ENCODE assay signal across 1 cellular context in the genomic region with DNA sequence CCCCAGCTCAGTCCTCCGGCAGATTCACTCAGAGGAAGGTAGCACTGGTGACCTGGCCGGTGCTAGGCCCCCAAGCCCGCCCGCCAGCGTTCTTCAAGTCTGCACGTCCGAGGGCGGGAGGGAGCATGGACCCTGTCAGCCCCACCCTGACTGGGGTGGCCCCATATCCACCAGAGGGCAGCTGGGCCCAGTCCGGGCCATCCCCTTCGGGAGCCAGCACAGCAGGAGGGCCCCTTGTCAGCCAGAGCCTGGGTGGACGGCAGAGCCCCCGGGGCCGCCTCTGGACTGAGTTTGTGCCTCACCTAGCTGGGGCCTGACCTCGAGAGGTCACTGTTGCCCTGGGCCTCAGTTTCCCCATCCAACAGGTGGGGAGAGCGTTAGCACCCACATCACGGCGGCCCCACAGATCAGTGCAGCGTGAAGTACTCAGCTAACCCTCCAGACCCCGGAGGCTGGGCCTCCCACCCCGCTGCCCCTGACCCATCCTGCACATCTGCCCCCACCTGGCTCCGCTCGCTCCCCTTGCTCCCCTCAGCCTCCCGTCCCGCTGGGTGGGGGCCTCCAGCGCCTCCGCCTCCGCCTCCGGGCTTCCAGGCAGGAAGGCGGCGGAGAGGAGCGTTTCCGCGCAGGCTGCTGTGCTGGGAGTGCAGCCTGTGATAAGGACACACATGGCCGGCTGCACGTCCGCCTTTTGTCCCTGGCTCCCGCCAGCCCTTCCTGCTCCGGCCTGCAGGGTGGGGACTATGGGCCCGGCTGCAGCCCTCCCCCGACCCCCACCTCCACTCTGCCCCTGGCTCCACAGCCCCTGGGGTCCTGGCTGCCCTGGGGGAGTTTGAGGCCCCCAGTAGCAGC.
TF ChIP-seq lines count a peak whose summit lies in the region.

No MANE protein-coding gene starts in this region.

TF ChIP-seq in K562, 482 proteins besides CTCF, POLR2A, EP300 and RAD21 (continued from another document and continues in another):
- TF ChIP-seq, protein P1, sequence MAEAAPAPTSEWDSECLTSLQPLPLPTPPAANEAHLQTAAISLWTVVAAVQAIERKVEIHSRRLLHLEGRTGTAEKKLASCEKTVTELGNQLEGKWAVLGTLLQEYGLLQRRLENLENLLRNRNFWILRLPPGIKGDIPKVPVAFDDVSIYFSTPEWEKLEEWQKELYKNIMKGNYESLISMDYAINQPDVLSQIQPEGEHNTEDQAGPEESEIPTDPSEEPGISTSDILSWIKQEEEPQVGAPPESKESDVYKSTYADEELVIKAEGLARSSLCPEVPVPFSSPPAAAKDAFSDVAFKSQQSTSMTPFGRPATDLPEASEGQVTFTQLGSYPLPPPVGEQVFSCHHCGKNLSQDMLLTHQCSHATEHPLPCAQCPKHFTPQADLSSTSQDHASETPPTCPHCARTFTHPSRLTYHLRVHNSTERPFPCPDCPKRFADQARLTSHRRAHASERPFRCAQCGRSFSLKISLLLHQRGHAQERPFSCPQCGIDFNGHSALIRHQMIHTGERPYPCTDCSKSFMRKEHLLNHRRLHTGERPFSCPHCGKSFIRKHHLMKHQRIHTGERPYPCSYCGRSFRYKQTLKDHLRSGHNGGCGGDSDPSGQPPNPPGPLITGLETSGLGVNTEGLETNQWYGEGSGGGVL (CRISPR knock-in tag; IDR thresholded peaks at IDR 0.05): no peak
- no peak for TF ChIP-seq E4F1 (CRISPR knock-in tag; IDR thresholded peaks at IDR 0.05; ENCODE audit: borderline replicate concordance)
- no peak for TF ChIP-seq EHMT2 (IDR thresholded peaks at IDR 0.05)
- TF ChIP-seq, protein P2, sequence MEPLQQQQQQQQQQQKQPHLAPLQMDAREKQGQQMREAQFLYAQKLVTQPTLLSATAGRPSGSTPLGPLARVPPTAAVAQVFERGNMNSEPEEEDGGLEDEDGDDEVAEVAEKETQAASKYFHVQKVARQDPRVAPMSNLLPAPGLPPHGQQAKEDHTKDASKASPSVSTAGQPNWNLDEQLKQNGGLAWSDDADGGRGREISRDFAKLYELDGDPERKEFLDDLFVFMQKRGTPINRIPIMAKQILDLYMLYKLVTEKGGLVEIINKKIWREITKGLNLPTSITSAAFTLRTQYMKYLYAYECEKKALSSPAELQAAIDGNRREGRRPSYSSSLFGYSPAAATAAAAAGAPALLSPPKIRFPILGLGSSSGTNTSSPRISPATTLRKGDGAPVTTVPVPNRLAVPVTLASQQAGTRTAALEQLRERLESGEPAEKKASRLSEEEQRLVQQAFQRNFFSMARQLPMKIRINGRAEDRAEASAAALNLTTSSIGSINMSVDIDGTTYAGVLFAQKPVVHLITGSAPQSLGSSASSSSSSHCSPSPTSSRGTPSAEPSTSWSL (CRISPR knock-in tag; IDR thresholded peaks at IDR 0.05; ENCODE audit: borderline replicate concordance): no peak
- no peak for TF ChIP-seq SRSF7 (optimal IDR thresholded peaks at IDR 0.05; ENCODE audit: low read depth, low read length)
- TF ChIP-seq STAG1 (CRISPR knock-in tag; IDR thresholded peaks at IDR 0.05; ENCODE audit: borderline replicate concordance): peak; percentile 37; the same call in 1 of the 2 replicates
- no peak for TF ChIP-seq CEBPG (CRISPR knock-in tag; IDR thresholded peaks at IDR 0.05)
- TF ChIP-seq CEBPG (tag; conservative IDR thresholded peaks at IDR 0.05 in 1 of 2, IDR thresholded peaks at IDR 0.05 in 1 of 2): no peak
- TF ChIP-seq BCOR (IDR thresholded peaks at IDR 0.05): peak; percentile 57
- no peak for TF ChIP-seq ELF1 (tag; IDR thresholded peaks at IDR 0.05)
- TF ChIP-seq TCF7 (IDR thresholded peaks at IDR 0.05; ENCODE audit: borderline replicate concordance): no peak
- TF ChIP-seq, protein P3, sequence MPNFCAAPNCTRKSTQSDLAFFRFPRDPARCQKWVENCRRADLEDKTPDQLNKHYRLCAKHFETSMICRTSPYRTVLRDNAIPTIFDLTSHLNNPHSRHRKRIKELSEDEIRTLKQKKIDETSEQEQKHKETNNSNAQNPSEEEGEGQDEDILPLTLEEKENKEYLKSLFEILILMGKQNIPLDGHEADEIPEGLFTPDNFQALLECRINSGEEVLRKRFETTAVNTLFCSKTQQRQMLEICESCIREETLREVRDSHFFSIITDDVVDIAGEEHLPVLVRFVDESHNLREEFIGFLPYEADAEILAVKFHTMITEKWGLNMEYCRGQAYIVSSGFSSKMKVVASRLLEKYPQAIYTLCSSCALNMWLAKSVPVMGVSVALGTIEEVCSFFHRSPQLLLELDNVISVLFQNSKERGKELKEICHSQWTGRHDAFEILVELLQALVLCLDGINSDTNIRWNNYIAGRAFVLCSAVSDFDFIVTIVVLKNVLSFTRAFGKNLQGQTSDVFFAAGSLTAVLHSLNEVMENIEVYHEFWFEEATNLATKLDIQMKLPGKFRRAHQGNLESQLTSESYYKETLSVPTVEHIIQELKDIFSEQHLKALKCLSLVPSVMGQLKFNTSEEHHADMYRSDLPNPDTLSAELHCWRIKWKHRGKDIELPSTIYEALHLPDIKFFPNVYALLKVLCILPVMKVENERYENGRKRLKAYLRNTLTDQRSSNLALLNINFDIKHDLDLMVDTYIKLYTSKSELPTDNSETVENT (CRISPR knock-in tag; IDR thresholded peaks at IDR 0.05): 0 out of 2 replicates have a peak, but pooled peaks have one; percentile 21
- TF ChIP-seq SMARCB1 (IDR thresholded peaks at IDR 0.05; ENCODE audit: insufficient read length, low read depth): no peak
- TF ChIP-seq ZNF174 (CRISPR knock-in tag; IDR thresholded peaks at IDR 0.05): no peak
- TF ChIP-seq MTA2 (IDR thresholded peaks at IDR 0.05; ENCODE audit: low read depth): 0 out of 2 replicates have a peak, but pooled peaks have one; percentile 21
- no peak for TF ChIP-seq DNMT1 (IDR thresholded peaks at IDR 0.05)
- no peak for TF ChIP-seq POLR2B (IDR thresholded peaks at IDR 0.05; ENCODE audit: low read depth, partially characterized antibody)
- peak; percentile 74 for TF ChIP-seq CBFA2T2 (conservative IDR thresholded peaks at IDR 0.05)
- TF ChIP-seq RBFOX2 (IDR thresholded peaks at IDR 0.05; ENCODE audit: low read depth, low read length): peak; percentile 79
- TF ChIP-seq, protein P4, sequence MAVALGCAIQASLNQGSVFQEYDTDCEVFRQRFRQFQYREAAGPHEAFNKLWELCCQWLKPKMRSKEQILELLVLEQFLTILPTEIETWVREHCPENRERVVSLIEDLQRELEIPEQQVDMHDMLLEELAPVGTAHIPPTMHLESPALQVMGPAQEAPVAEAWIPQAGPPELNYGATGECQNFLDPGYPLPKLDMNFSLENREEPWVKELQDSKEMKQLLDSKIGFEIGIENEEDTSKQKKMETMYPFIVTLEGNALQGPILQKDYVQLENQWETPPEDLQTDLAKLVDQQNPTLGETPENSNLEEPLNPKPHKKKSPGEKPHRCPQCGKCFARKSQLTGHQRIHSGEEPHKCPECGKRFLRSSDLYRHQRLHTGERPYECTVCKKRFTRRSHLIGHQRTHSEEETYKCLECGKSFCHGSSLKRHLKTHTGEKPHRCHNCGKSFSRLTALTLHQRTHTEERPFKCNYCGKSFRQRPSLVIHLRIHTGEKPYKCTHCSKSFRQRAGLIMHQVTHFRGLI (CRISPR knock-in tag; IDR thresholded peaks at IDR 0.05): no peak
- peak; percentile 81 for TF ChIP-seq ARID1B (IDR thresholded peaks at IDR 0.05)
- TF ChIP-seq ZNF655 (CRISPR knock-in tag; IDR thresholded peaks at IDR 0.05): no peak
- no peak for TF ChIP-seq THAP7 (CRISPR knock-in tag; IDR thresholded peaks at IDR 0.05)
- TF ChIP-seq ZNF707 (CRISPR knock-in tag; conservative IDR thresholded peaks at IDR 0.05): no peak
- TF ChIP-seq, protein P5, sequence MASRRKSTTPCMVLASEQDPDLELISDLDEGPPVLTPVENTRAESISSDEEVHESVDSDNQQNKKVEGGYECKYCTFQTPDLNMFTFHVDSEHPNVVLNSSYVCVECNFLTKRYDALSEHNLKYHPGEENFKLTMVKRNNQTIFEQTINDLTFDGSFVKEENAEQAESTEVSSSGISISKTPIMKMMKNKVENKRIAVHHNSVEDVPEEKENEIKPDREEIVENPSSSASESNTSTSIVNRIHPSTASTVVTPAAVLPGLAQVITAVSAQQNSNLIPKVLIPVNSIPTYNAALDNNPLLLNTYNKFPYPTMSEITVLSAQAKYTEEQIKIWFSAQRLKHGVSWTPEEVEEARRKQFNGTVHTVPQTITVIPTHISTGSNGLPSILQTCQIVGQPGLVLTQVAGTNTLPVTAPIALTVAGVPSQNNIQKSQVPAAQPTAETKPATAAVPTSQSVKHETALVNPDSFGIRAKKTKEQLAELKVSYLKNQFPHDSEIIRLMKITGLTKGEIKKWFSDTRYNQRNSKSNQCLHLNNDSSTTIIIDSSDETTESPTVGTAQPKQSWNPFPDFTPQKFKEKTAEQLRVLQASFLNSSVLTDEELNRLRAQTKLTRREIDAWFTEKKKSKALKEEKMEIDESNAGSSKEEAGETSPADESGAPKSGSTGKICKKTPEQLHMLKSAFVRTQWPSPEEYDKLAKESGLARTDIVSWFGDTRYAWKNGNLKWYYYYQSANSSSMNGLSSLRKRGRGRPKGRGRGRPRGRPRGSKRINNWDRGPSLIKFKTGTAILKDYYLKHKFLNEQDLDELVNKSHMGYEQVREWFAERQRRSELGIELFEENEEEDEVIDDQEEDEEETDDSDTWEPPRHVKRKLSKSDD (conservative IDR thresholded peaks at IDR 0.05; ENCODE audit: low read length): no peak
- no peak for TF ChIP-seq SMARCC2 (IDR thresholded peaks at IDR 0.05; ENCODE audit: low read depth)
- TF ChIP-seq, protein P6, sequence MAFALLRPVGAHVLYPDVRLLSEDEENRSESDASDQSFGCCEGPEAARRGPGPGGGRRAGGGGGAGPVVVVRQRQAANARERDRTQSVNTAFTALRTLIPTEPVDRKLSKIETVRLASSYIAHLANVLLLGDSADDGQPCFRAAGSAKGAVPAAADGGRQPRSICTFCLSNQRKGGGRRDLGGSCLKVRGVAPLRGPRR (CRISPR knock-in tag; IDR thresholded peaks at IDR 0.05): no peak
- no peak for TF ChIP-seq RFX7 (CRISPR knock-in tag; IDR thresholded peaks at IDR 0.05)
- 0 out of 2 replicates have a peak, but pooled peaks have one; percentile 24 for TF ChIP-seq ZNF263 (CRISPR knock-in tag; IDR thresholded peaks at IDR 0.05; ENCODE audit: borderline replicate concordance)
- TF ChIP-seq SP1 (CRISPR knock-in tag; IDR thresholded peaks at IDR 0.05): no peak; the same call in none of the 2 replicates
- no peak for TF ChIP-seq STAT6 (CRISPR knock-in tag; IDR thresholded peaks at IDR 0.05)
- no peak for TF ChIP-seq FOXK1 (CRISPR knock-in tag; IDR thresholded peaks at IDR 0.05; ENCODE audit: borderline replicate concordance)
- TF ChIP-seq TGIF2 (CRISPR knock-in tag; IDR thresholded peaks at IDR 0.05): no peak
